Comparison of ENCODE assay signal across 21 cellular contexts in genomic region chr14:101117543-101117942, GRCh38.
A peak's percentile ranks its signal among the peaks of the same experiment; 100 is the strongest.
DNase-seq lines count a peak whose midpoint lies in the region; ATAC-seq and TF ChIP-seq lines count a peak whose summit lies in the region.
"Had no signal": no experiment of that assay in that cellular context is flagged by ENCODE, and none has a peak within 500 bp of the region (broad histone marks: within the 10 kb centered on the region; RNA-seq: fewer than 3 reads in every experiment).

No MANE protein-coding gene starts in this region.

- H3K27ac Mint-ChIP-seq in endothelial cell (ENCODE audit: unreplicated experiment), result no peak overlapping the region
- H3K27ac Mint-ChIP-seq in nephron progenitor cell, result peak overlapping the region; percentile 12
- no peak overlapping the region for H3K27ac Mint-ChIP-seq in Caco-2 (ENCODE audit: unreplicated experiment)
- H3K27ac Mint-ChIP-seq: CD4-positive, alpha-beta memory T cell had no signal

- no peak overlapping the region for H2AK9ac ChIP-seq in IMR-90 (replicated peaks; ENCODE audit: low read depth, low read length, poor library complexity)

- H3K4me3 Mint-ChIP-seq in endothelial cell (ENCODE audit: unreplicated experiment), result peak overlapping the region; percentile 28
- no peak overlapping the region for H3K4me3 Mint-ChIP-seq in nephron progenitor cell
- no peak overlapping the region for H3K4me3 Mint-ChIP-seq in Caco-2 (ENCODE audit: unreplicated experiment)
- H3K4me3 Mint-ChIP-seq: CD14-positive monocyte; CD4-positive, alpha-beta memory T cell; CD4-positive, CD25-positive, alpha-beta regulatory T cell; CD8-positive, alpha-beta memory T cell had no signal

- no peak overlapping the region for H2BK120ac ChIP-seq in IMR-90 (ENCODE audit: low read depth, low read length)

- dilution Hi-C loops in IMR-90 (cut with HindIII; ENCODE audit: low sequenced_read_pairs, unreplicated experiment), result no loop called here

- H4K5ac ChIP-seq in IMR-90 (ENCODE audit: low read depth, low read length), result no peak overlapping the region

- TF ChIP-seq RAD21 in IMR-90 (IDR thresholded peaks at IDR 0.05; ENCODE audit: low read length), result no peak

- H2BK15ac ChIP-seq in IMR-90 (ENCODE audit: low read depth, low read length), result no peak overlapping the region

- no peak for TF ChIP-seq CTCF in HEK293 (tag by site-specific recombination; IDR thresholded peaks at IDR 0.05)
- TF ChIP-seq CTCF in IMR-90 (conservative IDR thresholded peaks at IDR 0.05; ENCODE audit: low read depth, low read length), result no peak
- TF ChIP-seq CTCF in endothelial cell (IDR thresholded peaks at IDR 0.05; ENCODE audit: unreplicated experiment), result no peak
- no peak for TF ChIP-seq CTCF in nephron progenitor cell (IDR thresholded peaks at IDR 0.05)
- TF ChIP-seq CTCF in left lung (IDR thresholded peaks at IDR 0.05), result no peak
- no peak for TF ChIP-seq CTCF in Caco-2 (IDR thresholded peaks at IDR 0.05; ENCODE audit: insufficient read depth in 1 of 2, low read depth in 1 of 2, low read length in 1 of 2, severe bottlenecking in 1 of 2, unreplicated experiment in 1 of 2)

- TF ChIP-seq POLR2A in IMR-90 (IDR thresholded peaks at IDR 0.05; ENCODE audit: low read depth, low read length), result no peak

- intact Hi-C loops in IMR-90 (cut with micrococcal nuclease) (no loop called here), left lung (cut with DNase I) (no loop called here), Caco-2 (cut with micrococcal nuclease; ENCODE audit: unreplicated experiment) (no loop called here)

- no peak overlapping the region for H3K27ac ChIP-seq in HEK293 (ENCODE audit: extremely low read depth, low read depth, low read length)
- H3K27ac ChIP-seq in IMR-90 (ENCODE audit: insufficient read depth, low read length), result no peak overlapping the region
- H3K27ac ChIP-seq in left lung, result no peak overlapping the region
- H3K27ac ChIP-seq: BLaER1 had no signal

- H3K4me2 ChIP-seq in IMR-90 (ENCODE audit: low read depth, low read length), result no peak overlapping the region

- H2BK5ac ChIP-seq in IMR-90 (ENCODE audit: low read depth, low read length, poor library complexity, severe bottlenecking), result peak overlapping the region; percentile 23

- BruUV-seq in IMR-90 (replicated peaks; lab: Mats Ljungman, UMichigan), result no TSS peak
- no TSS peak for BruUV-seq in Caco-2 (replicated peaks; lab: Mats Ljungman, UMichigan)

- DNase-seq in IMR-90 (no peak), endothelial cell (ENCODE audit: low spot score) (no peak), nephron progenitor cell (no peak), left lung (no peak), Caco-2 (no peak), OCI-M2 (lab: John Stamatoyannopoulos, UW; ENCODE audit: unreplicated experiment) (no peak), LoVo (ENCODE audit: low spot score) (no peak)
- DNase-seq: 8988T; ACHN; BE2C; C1 segment of cervical spinal cord; Calu3; CD4-positive, alpha-beta memory T cell; CD4-positive, CD25-positive, alpha-beta regulatory T cell; CD8-positive, alpha-beta memory T cell; COR-L47; DMS79 treated with DMSO at 0.1 percent for 48 hours; GF-D8 had no signal

- H3K36me3 ChIP-seq in HEK293 (ENCODE audit: control insufficient read depth in 2 of 2, insufficient read depth in 1 of 2, low read length in 2 of 2), result no peaks in the 10 kb centered on the region
- no peaks in the 10 kb centered on the region for H3K36me3 ChIP-seq in IMR-90 (ENCODE audit: control insufficient read depth, insufficient read depth, low read length)
- no peaks in the 10 kb centered on the region for H3K36me3 ChIP-seq in left lung
- H3K36me3 ChIP-seq in Caco-2 (ENCODE audit: control insufficient read depth, insufficient read depth, low read length), result no peaks in the 10 kb centered on the region
- H3K36me3 ChIP-seq: BE2C, BLaER1 had no signal

- H3K4me1 Mint-ChIP-seq in endothelial cell (ENCODE audit: unreplicated experiment), result peaks cover 22% of the 10 kb centered on the region
- peaks cover 33% of the 10 kb centered on the region for H3K4me1 Mint-ChIP-seq in nephron progenitor cell
- H3K4me1 Mint-ChIP-seq in Caco-2 (ENCODE audit: low read depth, unreplicated experiment), result no peaks in the 10 kb centered on the region

- H3K36me3 Mint-ChIP-seq in endothelial cell (ENCODE audit: low read depth, unreplicated experiment), result peaks cover 7% of the 10 kb centered on the region
- H3K36me3 Mint-ChIP-seq in nephron progenitor cell (ENCODE audit: low read depth), result no peaks in the 10 kb centered on the region
- no peaks in the 10 kb centered on the region for H3K36me3 Mint-ChIP-seq in Caco-2 (ENCODE audit: insufficient read depth, unreplicated experiment)
- H3K36me3 Mint-ChIP-seq: CD4-positive, alpha-beta memory T cell; CD4-positive, CD25-positive, alpha-beta regulatory T cell; CD8-positive, alpha-beta memory T cell had no signal

- H3K14ac ChIP-seq in IMR-90 (replicated peaks; ENCODE audit: low read depth, low read length), result no peak overlapping the region

- H2AK5ac ChIP-seq in IMR-90 (ENCODE audit: low read depth, low read length), result no peak overlapping the region

- no peak overlapping the region for H2AFZ ChIP-seq in IMR-90 (replicated peaks; ENCODE audit: low read length, poor library complexity)

- H3K9me3 Mint-ChIP-seq in endothelial cell (ENCODE audit: unreplicated experiment) (no peaks in the 10 kb centered on the region), nephron progenitor cell (no peaks in the 10 kb centered on the region), Caco-2 (ENCODE audit: unreplicated experiment) (no peaks in the 10 kb centered on the region)
- H3K9me3 Mint-ChIP-seq: CD4-positive, CD25-positive, alpha-beta regulatory T cell; CD8-positive, alpha-beta memory T cell had no signal

- H3K56ac ChIP-seq in IMR-90 (ENCODE audit: extremely low read depth, insufficient read depth, low read length), result no peak overlapping the region

- H3K79me1 ChIP-seq in IMR-90 (ENCODE audit: low read depth in 1 of 2, low read length in 2 of 2), result no peaks in the 10 kb centered on the region

- 27 to 85% methylated on average over 1 to 2 of the region's 2 CpGs for WGBS in IMR-90 (ENCODE audit: extremely low coverage in 2 of 2, insufficient read length in 1 of 2), 2 experiments

- no peak overlapping the region for H3K23ac ChIP-seq in IMR-90 (ENCODE audit: low read depth, low read length)

- ATAC-seq in IMR-90 (ENCODE audit: low read depth), result no peak
- no peak for ATAC-seq in left lung

- H4K91ac ChIP-seq in IMR-90 (ENCODE audit: insufficient read depth, low read depth, low read length), result no peak overlapping the region

- no peak overlapping the region for H2BK20ac ChIP-seq in IMR-90 (ENCODE audit: low read depth, low read length)

- H3K27me3 Mint-ChIP-seq in endothelial cell (ENCODE audit: unreplicated experiment) (peaks cover 20% of the 10 kb centered on the region), nephron progenitor cell (ENCODE audit: low read depth, poor library complexity) (peaks cover 26% of the 10 kb centered on the region), Caco-2 (ENCODE audit: insufficient read depth, unreplicated experiment) (peaks cover 14% of the 10 kb centered on the region)

- in situ Hi-C loops in IMR-90 (cut with MboI; ENCODE audit: low sequenced_read_pairs), result no loop called here

- H3K9ac ChIP-seq in IMR-90 (ENCODE audit: low read depth, low read length), result no peak overlapping the region
- H3K9ac ChIP-seq: BLaER1 had no signal

- no peaks in the 10 kb centered on the region for H3K9me1 ChIP-seq in IMR-90 (ENCODE audit: insufficient read depth, low read length)

- CTCF ChIA-PET in HEK293 (lab: Yijun Ruan, JAX), result no interaction called here
- CTCF ChIA-PET in IMR-90 (lab: Yijun Ruan, JAX), result no interaction called here
- CTCF ChIA-PET in Caco-2 (lab: Charles Lee), result no interaction called here

- H3K4ac ChIP-seq in IMR-90 (ENCODE audit: low read depth, low read length), result no peak overlapping the region

- POLR2A ChIA-PET in HEK293 (lab: Yijun Ruan, JAX) (no interaction called here), IMR-90 (lab: Charles Lee; ENCODE audit: unreplicated experiment) (no interaction called here), Caco-2 (lab: Charles Lee) (no interaction called here)

- no peak overlapping the region for H3K18ac ChIP-seq in IMR-90 (ENCODE audit: low read depth, low read length)

- H3K27me3 ChIP-seq in IMR-90 (ENCODE audit: control insufficient read depth, insufficient read depth, low read length), result peaks cover 18% of the 10 kb centered on the region; the same call in 1 of the 2 replicates
- no peaks in the 10 kb centered on the region for H3K27me3 ChIP-seq in left lung
- no peaks in the 10 kb centered on the region for H3K27me3 ChIP-seq in Caco-2 (replicated peaks; ENCODE audit: control insufficient read depth, insufficient read depth, low read length)
- H3K27me3 ChIP-seq: BE2C, BLaER1 had no signal

- no peak overlapping the region for H3K4me3 ChIP-seq in HEK293 (ENCODE audit: low read depth, low read length)
- H3K4me3 ChIP-seq in IMR-90 (ENCODE audit: insufficient read depth, low read depth, low read length), result no peak overlapping the region
- no peak overlapping the region for H3K4me3 ChIP-seq in left lung
- H3K4me3 ChIP-seq in Caco-2 (ENCODE audit: low read depth, low read length), result no peak overlapping the region
- H3K4me3 ChIP-seq: BLaER1 had no signal

- H4K20me1 ChIP-seq in IMR-90 (ENCODE audit: insufficient read depth, low read length), result no peaks in the 10 kb centered on the region
- H4K20me1 ChIP-seq: BLaER1 had no signal

- H3K4me1 ChIP-seq in HEK293 (ENCODE audit: control insufficient read depth, insufficient read depth, low read length) (no peaks in the 10 kb centered on the region), IMR-90 (ENCODE audit: control insufficient read depth, insufficient read depth, low read length) (no peaks in the 10 kb centered on the region), left lung (peaks cover 0 to 21% of the 10 kb centered on the region in 2 donors), Caco-2 (no peaks in the 10 kb centered on the region)
- H3K4me1 ChIP-seq: BE2C had no signal

- H4K8ac ChIP-seq in IMR-90 (ENCODE audit: low read depth in 2 of 2, low read length in 2 of 2), result no peak overlapping the region

- H3K9me3 ChIP-seq in HEK293 (ENCODE audit: control insufficient read depth, insufficient read depth, low read depth, low read length) (no peaks in the 10 kb centered on the region), IMR-90 (ENCODE audit: control insufficient read depth, insufficient read depth, low read length) (no peaks in the 10 kb centered on the region), left lung (no peaks in the 10 kb centered on the region), Caco-2 (no peaks in the 10 kb centered on the region)
- H3K9me3 ChIP-seq: BE2C, BLaER1 had no signal

TF ChIP-seq in HEK293, 187 proteins besides CTCF, POLR2A, EP300 and RAD21 (continues in another document):
- TF ChIP-seq ZBTB17 (tag by site-specific recombination; IDR thresholded peaks at IDR 0.05), result peak; percentile 84
- TF ChIP-seq ZNF366 (tag by site-specific recombination; conservative IDR thresholded peaks at IDR 0.05), result peak; percentile 92
- no peak for TF ChIP-seq ZBTB7A (tag by site-specific recombination; IDR thresholded peaks at IDR 0.05; ENCODE audit: low read depth)

TF ChIP-seq in IMR-90, 13 proteins besides CTCF, POLR2A, EP300 and RAD21:
- TF ChIP-seq BHLHE40 (IDR thresholded peaks at IDR 0.05; ENCODE audit: low read depth, low read length) (no peak), FOS (IDR thresholded peaks at IDR 0.05; ENCODE audit: low read depth, low read length) (no peak)
TF ChIP-seq in IMR-90: peak in this region for 0.
